ENCODE assay signal across 1 cellular context in the genomic region with DNA sequence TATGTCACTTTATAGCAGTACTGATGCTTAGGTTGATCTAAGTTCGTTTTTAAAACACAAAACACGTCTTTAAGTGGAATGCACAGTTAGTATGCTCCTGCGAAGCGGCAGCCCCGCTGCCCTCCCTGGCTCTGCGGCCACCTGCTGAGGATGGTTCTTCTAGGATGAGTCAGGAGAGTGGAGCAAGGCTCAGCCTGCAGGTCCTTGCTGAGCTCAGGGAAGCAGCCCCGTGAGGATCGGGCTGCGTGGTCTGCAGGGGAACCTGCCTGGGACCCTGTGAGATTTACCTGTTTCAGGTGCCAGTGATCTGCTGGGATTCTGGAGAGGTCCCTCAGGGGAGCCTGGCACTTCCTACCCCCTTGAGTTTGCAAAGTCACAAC.
TF ChIP-seq lines count a peak whose summit lies in the region.

No MANE protein-coding gene starts in this region.

TF ChIP-seq in A549, 52 proteins besides CTCF, POLR2A, EP300 and RAD21 (continued from another document):
- TF ChIP-seq, protein P1, sequence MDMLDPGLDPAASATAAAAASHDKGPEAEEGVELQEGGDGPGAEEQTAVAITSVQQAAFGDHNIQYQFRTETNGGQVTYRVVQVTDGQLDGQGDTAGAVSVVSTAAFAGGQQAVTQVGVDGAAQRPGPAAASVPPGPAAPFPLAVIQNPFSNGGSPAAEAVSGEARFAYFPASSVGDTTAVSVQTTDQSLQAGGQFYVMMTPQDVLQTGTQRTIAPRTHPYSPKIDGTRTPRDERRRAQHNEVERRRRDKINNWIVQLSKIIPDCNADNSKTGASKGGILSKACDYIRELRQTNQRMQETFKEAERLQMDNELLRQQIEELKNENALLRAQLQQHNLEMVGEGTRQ (IDR thresholded peaks at IDR 0.05): no peak
- TF ChIP-seq MAX (IDR thresholded peaks at IDR 0.05) (peak; percentile 23; the same call in 1 of the 2 replicates), HOXB13 (CRISPR knock-in tag; IDR thresholded peaks at IDR 0.05; ENCODE audit: low read depth) (no peak), NFE2L2 (conservative IDR thresholded peaks at IDR 0.05; ENCODE audit: low read length) (no peak), RCOR1 (IDR thresholded peaks at IDR 0.05; ENCODE audit: low read depth, low read length) (no peak), MAFK (IDR thresholded peaks at IDR 0.05; ENCODE audit: partially characterized antibody) (peak; percentile 3), ZSCAN20 (CRISPR knock-in tag; IDR thresholded peaks at IDR 0.05) (no peak), CBX8 (IDR thresholded peaks at IDR 0.05) (no peak)
- TF ChIP-seq, protein P2, sequence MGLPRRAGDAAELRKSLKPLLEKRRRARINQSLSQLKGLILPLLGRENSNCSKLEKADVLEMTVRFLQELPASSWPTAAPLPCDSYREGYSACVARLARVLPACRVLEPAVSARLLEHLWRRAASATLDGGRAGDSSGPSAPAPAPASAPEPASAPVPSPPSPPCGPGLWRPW (IDR thresholded peaks at IDR 0.05): no peak
